Comparison of ENCODE assay signal across 1 cellular context in the genomic region with DNA sequence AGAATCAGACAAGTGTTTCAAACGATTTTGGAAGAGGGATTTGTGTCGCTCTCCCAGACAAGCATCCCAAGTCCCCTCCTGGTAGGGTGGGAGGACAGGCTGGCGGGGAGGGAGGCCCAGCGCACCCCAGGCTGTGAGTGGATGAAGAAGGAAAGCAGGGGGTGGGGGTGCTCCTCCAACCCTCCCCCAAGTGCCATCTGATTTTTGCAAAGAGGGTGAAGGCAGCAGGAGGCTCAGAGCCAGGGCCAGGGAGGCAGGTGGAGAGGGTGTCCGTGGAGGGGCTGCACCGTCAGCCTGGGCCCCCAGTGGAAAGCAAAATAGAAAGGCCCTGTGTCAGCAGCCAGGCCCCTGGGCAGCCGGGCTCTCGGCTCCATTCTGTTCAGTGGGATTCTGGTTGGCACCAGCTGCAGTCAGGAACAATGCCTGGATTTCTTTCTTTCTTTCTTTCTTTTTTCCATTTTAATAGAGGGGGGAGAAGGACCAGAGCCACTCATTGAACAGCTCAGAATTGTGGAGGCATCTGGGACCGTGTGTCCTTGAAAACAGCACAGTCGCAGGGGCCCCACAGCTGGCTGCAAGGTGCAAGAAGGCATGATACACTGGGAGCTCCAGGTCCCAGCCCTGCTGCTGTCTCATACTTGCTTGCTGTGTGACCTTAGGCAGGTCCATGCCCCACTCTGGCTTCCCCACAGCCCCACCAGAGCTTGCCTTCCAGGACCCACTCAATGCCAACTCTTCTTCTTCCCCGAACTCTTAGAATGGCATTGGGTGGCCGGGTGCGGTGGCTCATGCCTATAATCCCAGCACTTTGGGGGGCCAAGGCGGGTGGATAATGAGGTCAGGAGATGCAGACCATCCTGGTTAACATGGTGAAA.
TF ChIP-seq lines count a peak whose summit lies in the region.

No MANE protein-coding gene starts in this region.

TF ChIP-seq in HEK293T, 16 proteins besides CTCF, POLR2A, EP300 and RAD21 (continued from another document):
- no peak for TF ChIP-seq FOXK2 (IDR thresholded peaks at IDR 0.05)
- TF ChIP-seq LEF1 (IDR thresholded peaks at IDR 0.05; ENCODE audit: borderline replicate concordance): no peak
- no peak for TF ChIP-seq ELF4 (IDR thresholded peaks at IDR 0.05)
- no peak for TF ChIP-seq FOXM1 (IDR thresholded peaks at IDR 0.05; ENCODE audit: borderline replicate concordance)
- no peak for TF ChIP-seq SUZ12 (IDR thresholded peaks at IDR 0.05)
